In the genomic region with DNA sequence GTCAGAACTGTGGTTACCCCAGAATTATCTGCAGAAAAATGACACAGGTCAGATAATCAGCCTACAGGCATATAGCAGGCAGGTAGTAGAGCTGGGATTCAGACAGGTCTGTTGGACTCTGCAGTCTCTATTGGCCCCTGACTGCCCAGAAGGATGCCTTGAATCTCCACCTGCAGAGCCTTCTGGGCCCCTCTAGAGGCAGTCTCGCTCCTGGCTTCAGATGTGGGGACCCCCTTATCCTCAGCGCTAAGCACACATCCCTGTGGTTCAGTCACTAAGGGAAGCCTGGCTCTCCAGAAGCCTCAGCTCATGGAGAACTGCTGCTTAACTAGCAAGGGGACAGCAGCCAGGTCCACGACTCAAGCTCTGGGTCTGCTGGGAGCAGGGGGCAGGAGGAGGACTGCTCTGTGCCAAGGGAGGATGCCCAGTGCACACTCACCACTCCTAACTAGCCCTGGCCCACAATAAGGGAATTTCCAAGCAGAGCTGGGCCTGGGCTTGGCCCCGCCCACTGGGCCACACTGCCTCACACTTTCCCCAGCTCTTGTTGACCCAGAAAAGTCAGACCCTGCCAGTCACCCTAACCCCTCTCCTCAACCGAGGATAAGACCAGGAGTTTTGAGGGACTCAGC, we compare ENCODE assay signal across 8 cellular contexts. TPM values are rescaled to one million over a fixed set of nuclear protein-coding genes. Genes with fewer than 3 reads are reported as not detected.
DNase-seq lines count a peak whose midpoint lies in the region; ATAC-seq and TF ChIP-seq lines count a peak whose summit lies in the region.
"Had no signal": no experiment of that assay in that cellular context is flagged by ENCODE, and none has a peak within 500 bp of the region (broad histone marks: within the 10 kb centered on the region; RNA-seq: fewer than 3 reads in every experiment).

No MANE protein-coding gene starts in this region.

- POLR2A ChIA-PET in Panc1 (lab: Charles Lee) = no interaction called here

- CTCF ChIA-PET in Panc1 (lab: Charles Lee) = no interaction called here

- DNase-seq in Panc1 (ENCODE audit: low read depth, low spot score) = no peak
- no peak for DNase-seq in DMS53 (lab: John Stamatoyannopoulos, UW)
- no peak for DNase-seq in HuH-7.5 (ENCODE audit: low spot score)
- no peak for DNase-seq in MV-4-11 (lab: John Stamatoyannopoulos, UW)
- DNase-seq: foreskin melanocyte had no signal

- intact Hi-C loops in Panc1 (cut with micrococcal nuclease; ENCODE audit: unreplicated experiment) = no loop called here

- TF ChIP-seq CTCF in GM12873 (IDR thresholded peaks at IDR 0.05; ENCODE audit: insufficient read depth, low read depth, low read length, missing control alignments) = peak; percentile 40
- TF ChIP-seq CTCF in Panc1 (IDR thresholded peaks at IDR 0.05) = no peak; the same call in 1 of the 2 replicates

- BruUV-seq in Panc1 (replicated peaks; lab: Mats Ljungman, UMichigan) = no TSS peak

- no peaks in the 10 kb centered on the region for H3K27me3 ChIP-seq in Panc1 (ENCODE audit: control insufficient read depth, insufficient read depth, low read length)
- no peaks in the 10 kb centered on the region for H3K27me3 ChIP-seq in duodenal mucosa (ENCODE audit: control insufficient read depth in 1 of 2, insufficient read depth in 2 of 2, low read length in 2 of 2)

- no peak overlapping the region for H3K4me3 ChIP-seq in Panc1 (ENCODE audit: low read depth in 2 of 2, low read length in 2 of 2)
- peak overlapping the region; percentile 0 to 26 for H3K4me3 ChIP-seq in duodenal mucosa (ENCODE audit: low read depth in 1 of 2, low read length in 2 of 2)
- no peak overlapping the region for H3K4me3 ChIP-seq in skin epidermis

- H3K36me3 ChIP-seq in Panc1 (ENCODE audit: control insufficient read depth, insufficient read depth, low read length) (no peaks in the 10 kb centered on the region), duodenal mucosa (ENCODE audit: control insufficient read depth in 1 of 2, insufficient read depth in 2 of 2, low read length in 2 of 2) (peaks cover 0 to 3% of the 10 kb centered on the region in 2 donors)

- H3K27ac ChIP-seq in Panc1 (ENCODE audit: low read length) (no peak overlapping the region), duodenal mucosa (ENCODE audit: low read depth, low read length) (no peak overlapping the region), skin epidermis (peak overlapping the region in 20 of 21 experiments; percentile 10 to 97 (median 82))

- ATAC-seq in Panc1 = peak; percentile 74

- H3K9ac ChIP-seq in duodenal mucosa (ENCODE audit: low read depth in 1 of 2, low read length in 2 of 2) = peak overlapping the region in 1 of 2 donors; percentile 62

- H3K4me1 ChIP-seq in Panc1 (ENCODE audit: control insufficient read depth, insufficient read depth, low read length) = 0 out of 2 replicates have a peak, but pooled peaks cover 5% of the 10 kb centered on the region
- peaks cover 62 to 73% of the 10 kb centered on the region in 2 donors for H3K4me1 ChIP-seq in duodenal mucosa (ENCODE audit: control insufficient read depth in 1 of 2, insufficient read depth in 2 of 2, low read length in 2 of 2)

- in situ Hi-C loops in Panc1 (cut with HindIII; ENCODE audit: low pct_unique_long_range_greater_than_20kb, low sequenced_read_pairs) = no loop called here

- H3K9me3 ChIP-seq in Panc1 (ENCODE audit: control insufficient read depth, insufficient read depth, low read depth, low read length) (no peaks in the 10 kb centered on the region), duodenal mucosa (ENCODE audit: control insufficient read depth in 1 of 2, low read length in 2 of 2) (no peaks in the 10 kb centered on the region)

RNA-seq across cellular contexts. Expression of gene SLC9A1, which starts 18.9 kb away (rescaled TPM):
- total RNA-seq in Panc1 (2021; ENCODE audit: unreplicated experiment) = 31.3 TPM
- polyA plus RNA-seq in Panc1 (2012; ENCODE audit: insufficient read length) = 40.2 TPM

Comparison
In these comparisons a context has a peak if more than half of its experiments do, and no peak if none do; other contexts are left out.
1. H3K27ac ChIP-seq: peak in skin epidermis (20 of 21); none in Panc1 (single experiment) and duodenal mucosa (single experiment).
2. H3K4me3 ChIP-seq: peak in duodenal mucosa (2 of 2); none in Panc1 (0 of 2) and skin epidermis (0 of 7).